8 cellular contexts compared by ENCODE assay signal in the genomic region with DNA sequence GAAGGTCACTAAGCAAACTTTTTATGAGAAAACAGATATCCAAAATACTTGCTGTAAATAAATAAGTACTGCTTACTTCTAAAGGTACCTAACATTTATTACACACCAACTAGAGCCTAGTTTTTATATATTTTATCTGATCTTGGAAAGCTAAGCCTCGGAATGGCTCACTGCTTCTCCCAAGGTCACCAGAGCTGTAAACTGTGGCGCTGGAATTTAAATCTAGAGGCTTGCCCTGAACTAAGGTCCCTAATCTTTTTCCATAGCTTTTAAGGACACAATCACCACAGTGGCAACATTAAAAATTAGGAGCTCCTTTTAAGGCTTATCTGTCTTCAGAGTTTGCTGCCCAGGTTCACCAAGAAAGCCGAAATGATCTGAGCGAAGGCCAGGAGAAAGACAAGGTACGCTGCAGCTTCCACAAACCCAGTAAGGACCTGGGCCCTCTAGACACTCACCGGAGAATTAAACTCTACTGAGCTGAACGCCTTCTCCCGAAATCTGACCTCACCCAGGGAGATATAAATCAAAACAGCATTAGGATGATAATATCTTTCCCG. TPM values are rescaled to one million over a fixed set of nuclear protein-coding genes. Genes with fewer than 3 reads are reported as not detected.
DNase-seq lines count a peak whose midpoint lies in the region; ATAC-seq and TF ChIP-seq lines count a peak whose summit lies in the region.

No MANE protein-coding gene starts in this region.

- TF ChIP-seq CTCF in AG04450 (IDR thresholded peaks at IDR 0.05; ENCODE audit: low read depth, low read length), result no peak
- TF ChIP-seq CTCF in LNCaP clone FGC (IDR thresholded peaks at IDR 0.05; ENCODE audit: control insufficient read depth, extremely low read depth, insufficient read depth), result no peak
- TF ChIP-seq CTCF in brain microvascular endothelial cell (IDR thresholded peaks at IDR 0.05; ENCODE audit: low read depth, low read length, missing control alignments), result no peak

- ATAC-seq in GM19324 (IDR thresholded peaks at IDR 0.05; ENCODE audit: low FRiP score, unreplicated experiment) (peak; percentile 2), left lobe of liver (peak; percentile 41)

- H3K36me3 ChIP-seq in brain microvascular endothelial cell (replicated peaks), result peaks cover 2% of the 10 kb centered on the region

- no peak for DNase-seq in AG04450 (ENCODE audit: low read depth, low spot score)
- peak; percentile 22 for DNase-seq in LNCaP clone FGC (ENCODE audit: low read depth)
- DNase-seq in brain microvascular endothelial cell, result no peak
- DNase-seq in left lobe of liver (ENCODE audit: low spot score), result no peak
- DNase-seq in NCI-H1092 (lab: John Stamatoyannopoulos, UW), result no peak
- DNase-seq in NCI-H1105 treated with DMSO at 0.1 percent for 48 hours (lab: John Stamatoyannopoulos, UW), result no peak

- CTCF ChIA-PET in AG04450 (lab: Charles Lee), result interaction anchor here (0.9 to 8.9 kb wide), 5 partner anchors 9 to 281 kb away, joined by 3 to 158 read pairs (median 6); partner anchors contain the start of genes PARP2 and TTC5

- H3K9me3 ChIP-seq in AG04450 (ENCODE audit: control insufficient read depth, insufficient read depth, low read length), result no peaks in the 10 kb centered on the region

- no peaks in the 10 kb centered on the region for H3K27me3 ChIP-seq in AG04450 (ENCODE audit: control insufficient read depth, insufficient read depth, low read length)
- no peaks in the 10 kb centered on the region for H3K27me3 ChIP-seq in brain microvascular endothelial cell (replicated peaks)

- in situ Hi-C loops in brain microvascular endothelial cell (cut with HindIII; ENCODE audit: low pct_ligation_motif_present, low sequenced_read_pairs), result no loop called here

- peak overlapping the region; percentile 59 for H3K27ac ChIP-seq in AG04450 (ENCODE audit: low read depth, low read length)
- peak overlapping the region; percentile 46 for H3K27ac ChIP-seq in brain microvascular endothelial cell
- H3K27ac ChIP-seq in temporal lobe (ENCODE audit: low read depth, low read length), result peak overlapping the region; percentile 83

- H3K4me3 ChIP-seq in AG04450 (ENCODE audit: low read depth, low read length), result peak overlapping the region; percentile 82
- H3K4me3 ChIP-seq in LNCaP clone FGC (ENCODE audit: low read depth, low read length), result peak overlapping the region; percentile 83
- H3K4me3 ChIP-seq in brain microvascular endothelial cell (ENCODE audit: low read depth, low read length), result peak overlapping the region; percentile 83

- POLR2A ChIA-PET in AG04450 (lab: Yijun Ruan, JAX), result interaction anchor here (0.7 to 1.5 kb wide), 2 partner anchors 11 to 123 kb away, joined by 3 to 9 read pairs; partner anchors contain the start of genes APEX1 and PARP2

RNA-seq across cellular contexts. Expression of gene CCNB1IP1, which starts 0.6 kb away (rescaled TPM):
- 54.2 and 69.2 TPM in 2 replicates for polyA plus RNA-seq in AG04450 (2011; rRNA removed)
- 16.2 and 23.9 TPM in 2 replicates for polyA minus RNA-seq in AG04450 (2011; rRNA and poly(A)+ RNA removed)
- total RNA-seq in left lobe of liver (30.5 TPM), temporal lobe (44.3 TPM)

RNA-seq across cellular contexts. Expression of gene PARP2, which starts 11.0 kb away (rescaled TPM):
- polyA plus RNA-seq in AG04450 (2011; rRNA removed), result 11.8 and 12.3 TPM in 2 replicates
- polyA minus RNA-seq in AG04450 (2011; rRNA and poly(A)+ RNA removed), result 5.3 and 9.5 TPM in 2 replicates
- total RNA-seq in left lobe of liver (8.9 TPM), temporal lobe (23.4 TPM)

RNA-seq across cellular contexts. Expression of gene TTC5, which starts 26.7 kb away (rescaled TPM):
- 20.0 and 23.5 TPM in 2 replicates for polyA plus RNA-seq in AG04450 (2011; rRNA removed)
- 30.9 and 34.3 TPM in 2 replicates for polyA minus RNA-seq in AG04450 (2011; rRNA and poly(A)+ RNA removed)
- total RNA-seq in left lobe of liver (4.3 TPM), temporal lobe (21.1 TPM)
